Comparison of ENCODE assay signal across 12 cellular contexts in the genomic region with DNA sequence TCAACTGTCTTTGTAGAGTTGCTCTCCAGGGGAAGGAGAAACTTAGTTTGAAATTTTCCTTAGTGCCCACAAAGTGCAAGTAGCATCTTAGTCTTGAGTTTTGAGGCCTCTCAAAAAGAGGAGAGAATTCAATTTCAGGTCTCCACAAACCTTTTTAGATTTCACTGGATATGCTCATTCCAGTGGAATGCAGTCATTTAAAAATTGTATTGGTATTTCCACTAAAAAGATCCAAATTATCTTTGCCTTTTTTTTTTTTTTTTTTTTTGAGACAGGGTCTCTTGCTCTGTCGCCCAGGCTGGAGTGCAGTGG. TPM values are rescaled to one million over a fixed set of nuclear protein-coding genes. Genes with fewer than 3 reads are reported as not detected.
DNase-seq lines count a peak whose midpoint lies in the region; ATAC-seq and TF ChIP-seq lines count a peak whose summit lies in the region.
"Had no signal": no experiment of that assay in that cellular context is flagged by ENCODE, and none has a peak within 500 bp of the region (broad histone marks: within the 10 kb centered on the region; RNA-seq: fewer than 3 reads in every experiment).

No MANE protein-coding gene starts in this region.

- intact Hi-C loops in CD8-positive, alpha-beta T cell (cut with DNase I, micrococcal nuclease) = no loop called here
- intact Hi-C loops in upper lobe of right lung (cut with DNase I) = no loop called here

- H3K9me3 ChIP-seq in CD8-positive, alpha-beta T cell (ENCODE audit: low read length) = no peaks in the 10 kb centered on the region
- H3K9me3 ChIP-seq in T-helper 17 cell (ENCODE audit: control insufficient read depth, low read length, poor library complexity, severe bottlenecking) (no peaks in the 10 kb centered on the region), upper lobe of right lung (no peaks in the 10 kb centered on the region)

- peaks cover 29% of the 10 kb centered on the region for H3K36me3 Mint-ChIP-seq in activated naive CD8-positive, alpha-beta T cell treated with anti-CD3 and anti-CD28 coated beads, Interleukin-2, amount 10 ng/mL, durations not matched to agents 7 days and 5 days
- peaks cover 16% of the 10 kb centered on the region for H3K36me3 Mint-ChIP-seq in activated naive CD8-positive, alpha-beta T cell treated with anti-CD3 and anti-CD28 coated beads, Interleukin-2, amount 50 U/mL, for 24 hours (ENCODE audit: low read depth)
- H3K36me3 Mint-ChIP-seq in CD8-positive, alpha-beta T cell = peaks cover 46% of the 10 kb centered on the region
- H3K36me3 Mint-ChIP-seq in T-helper 17 cell (ENCODE audit: low read depth) = peaks cover 2% of the 10 kb centered on the region
- no peaks in the 10 kb centered on the region for H3K36me3 Mint-ChIP-seq in neural crest cell (ENCODE audit: low read depth)

- H3K4me1 ChIP-seq in CD8-positive, alpha-beta T cell (ENCODE audit: insufficient read depth, low read length) = peaks cover 76% of the 10 kb centered on the region
- H3K4me1 ChIP-seq in upper lobe of right lung = peaks cover 28% of the 10 kb centered on the region

- H3K27me3 ChIP-seq in CD8-positive, alpha-beta T cell (ENCODE audit: insufficient read depth, low read length) = no peaks in the 10 kb centered on the region
- no peaks in the 10 kb centered on the region for H3K27me3 ChIP-seq in upper lobe of right lung

- DNase-seq in activated naive CD8-positive, alpha-beta T cell treated with anti-CD3 and anti-CD28 coated beads, Interleukin-2, amount 10 ng/mL, durations not matched to agents 7 days and 5 days = no peak
- no peak for DNase-seq in activated naive CD8-positive, alpha-beta T cell treated with anti-CD3 and anti-CD28 coated beads, Interleukin-2, amount 50 U/mL, for 24 hours
- DNase-seq in CD8-positive, alpha-beta T cell = no peak
- DNase-seq in T-helper 17 cell (no peak), neural crest cell (ENCODE audit: low read depth, low spot score) (no peak), upper lobe of right lung (no peak), CD1c-positive myeloid dendritic cell (ENCODE audit: extremely low spot score) (no peak)
- DNase-seq: NCI-H187, NCI-H2107, RPMI8226 had no signal

- no peak for TF ChIP-seq CTCF in CD8-positive, alpha-beta T cell (IDR thresholded peaks at IDR 0.05)
- peak; percentile 11 for TF ChIP-seq CTCF in neural crest cell (conservative IDR thresholded peaks at IDR 0.05)
- TF ChIP-seq CTCF in upper lobe of right lung (IDR thresholded peaks at IDR 0.05) = no peak

- no peak overlapping the region for H3K4me3 Mint-ChIP-seq in activated naive CD8-positive, alpha-beta T cell treated with anti-CD3 and anti-CD28 coated beads, Interleukin-2, amount 10 ng/mL, durations not matched to agents 7 days and 5 days
- H3K4me3 Mint-ChIP-seq in activated naive CD8-positive, alpha-beta T cell treated with anti-CD3 and anti-CD28 coated beads, Interleukin-2, amount 50 U/mL, for 24 hours = no peak overlapping the region
- H3K4me3 Mint-ChIP-seq in CD8-positive, alpha-beta T cell = no peak overlapping the region
- no peak overlapping the region for H3K4me3 Mint-ChIP-seq in T-helper 17 cell
- H3K4me3 Mint-ChIP-seq in neural crest cell = no peak overlapping the region

- H3K27ac ChIP-seq in CD8-positive, alpha-beta T cell (ENCODE audit: low read depth, low read length) = no peak overlapping the region
- H3K27ac ChIP-seq in upper lobe of right lung = no peak overlapping the region

- no peaks in the 10 kb centered on the region for H3K36me3 ChIP-seq in CD8-positive, alpha-beta T cell (ENCODE audit: insufficient read depth, low read length)
- H3K36me3 ChIP-seq in upper lobe of right lung = no peaks in the 10 kb centered on the region

- peaks cover 58% of the 10 kb centered on the region for H3K4me1 Mint-ChIP-seq in activated naive CD8-positive, alpha-beta T cell treated with anti-CD3 and anti-CD28 coated beads, Interleukin-2, amount 10 ng/mL, durations not matched to agents 7 days and 5 days
- H3K4me1 Mint-ChIP-seq in activated naive CD8-positive, alpha-beta T cell treated with anti-CD3 and anti-CD28 coated beads, Interleukin-2, amount 50 U/mL, for 24 hours = peaks cover 65% of the 10 kb centered on the region
- H3K4me1 Mint-ChIP-seq in CD8-positive, alpha-beta T cell (ENCODE audit: low read depth) = peaks cover 75% of the 10 kb centered on the region
- H3K4me1 Mint-ChIP-seq in T-helper 17 cell = peaks cover 41% of the 10 kb centered on the region
- H3K4me1 Mint-ChIP-seq in neural crest cell = peaks cover 9% of the 10 kb centered on the region

- no peak overlapping the region for H3K4me3 ChIP-seq in CD8-positive, alpha-beta T cell (ENCODE audit: low read depth, low read length)
- H3K4me3 ChIP-seq in upper lobe of right lung = no peak overlapping the region

- no peaks in the 10 kb centered on the region for H3K9me3 Mint-ChIP-seq in activated naive CD8-positive, alpha-beta T cell treated with anti-CD3 and anti-CD28 coated beads, Interleukin-2, amount 10 ng/mL, durations not matched to agents 7 days and 5 days
- H3K9me3 Mint-ChIP-seq in activated naive CD8-positive, alpha-beta T cell treated with anti-CD3 and anti-CD28 coated beads, Interleukin-2, amount 50 U/mL, for 24 hours = no peaks in the 10 kb centered on the region
- no peaks in the 10 kb centered on the region for H3K9me3 Mint-ChIP-seq in CD8-positive, alpha-beta T cell
- no peaks in the 10 kb centered on the region for H3K9me3 Mint-ChIP-seq in neural crest cell

- CTCF ChIA-PET in CD8-positive, alpha-beta T cell (lab: Charles Lee) = interaction anchor here (1.4 to 7.3 kb wide), 2 partner anchors 24 to 31 kb away, joined by 3 to 63 read pairs; no protein-coding TSS in a partner anchor

- no peaks in the 10 kb centered on the region for H3K27me3 Mint-ChIP-seq in activated naive CD8-positive, alpha-beta T cell treated with anti-CD3 and anti-CD28 coated beads, Interleukin-2, amount 10 ng/mL, durations not matched to agents 7 days and 5 days
- H3K27me3 Mint-ChIP-seq in activated naive CD8-positive, alpha-beta T cell treated with anti-CD3 and anti-CD28 coated beads, Interleukin-2, amount 50 U/mL, for 24 hours = no peaks in the 10 kb centered on the region
- H3K27me3 Mint-ChIP-seq in CD8-positive, alpha-beta T cell (ENCODE audit: low read depth) = no peaks in the 10 kb centered on the region
- no peaks in the 10 kb centered on the region for H3K27me3 Mint-ChIP-seq in T-helper 17 cell
- no peaks in the 10 kb centered on the region for H3K27me3 Mint-ChIP-seq in neural crest cell (ENCODE audit: low read depth)

- no peak for ATAC-seq in activated naive CD8-positive, alpha-beta T cell treated with anti-CD3 and anti-CD28 coated beads, Interleukin-2, amount 10 ng/mL, durations not matched to agents 7 days and 5 days (ENCODE audit: low read depth)
- no peak for ATAC-seq in activated naive CD8-positive, alpha-beta T cell treated with anti-CD3 and anti-CD28 coated beads, Interleukin-2, amount 50 U/mL, for 24 hours
- no peak for ATAC-seq in CD8-positive, alpha-beta T cell
- ATAC-seq in T-helper 17 cell (no peak), upper lobe of right lung (no peak), GM21447 (IDR thresholded peaks at IDR 0.05; ENCODE audit: unreplicated experiment) (no peak)

- POLR2A ChIA-PET in activated naive CD8-positive, alpha-beta T cell treated with anti-CD3 and anti-CD28 coated beads, Interleukin-2, amount 10 ng/mL, durations not matched to agents 7 days and 5 days (lab: Charles Lee) = interaction anchor here (0.7 kb wide), 2 partner anchors 51 to 78 kb away, joined by 3 read pairs; no protein-coding TSS in a partner anchor
- POLR2A ChIA-PET in CD8-positive, alpha-beta T cell (lab: Charles Lee) = no interaction called here

- peak overlapping the region; percentile 94 for H3K27ac Mint-ChIP-seq in activated naive CD8-positive, alpha-beta T cell treated with anti-CD3 and anti-CD28 coated beads, Interleukin-2, amount 10 ng/mL, durations not matched to agents 7 days and 5 days
- no peak overlapping the region for H3K27ac Mint-ChIP-seq in activated naive CD8-positive, alpha-beta T cell treated with anti-CD3 and anti-CD28 coated beads, Interleukin-2, amount 50 U/mL, for 24 hours
- peak overlapping the region; percentile 98 for H3K27ac Mint-ChIP-seq in CD8-positive, alpha-beta T cell
- H3K27ac Mint-ChIP-seq in T-helper 17 cell = peak overlapping the region; percentile 47
- no peak overlapping the region for H3K27ac Mint-ChIP-seq in neural crest cell (ENCODE audit: unreplicated experiment)

RNA-seq across cellular contexts. Expression of a gene that starts 6.9 kb away (rescaled TPM):
- 1 to 10 TPM; 5.4 to 5.8 TPM for total RNA-seq in activated naive CD8-positive, alpha-beta T cell treated with anti-CD3 and anti-CD28 coated beads, Interleukin-2, amount 10 ng/mL, durations not matched to agents 7 days and 5 days
- total RNA-seq in CD8-positive, alpha-beta T cell = 1 to 10 TPM; 2.2 to 2.7 TPM
- 1 to 10 TPM; 1.3 to 2.1 TPM for total RNA-seq in T-helper 17 cell
- 4.3 and 4.5 TPM in 2 replicates for total RNA-seq in neural crest cell
- total RNA-seq in upper lobe of right lung = 2.9 TPM
- total RNA-seq: H4 had no signal

RNA-seq across cellular contexts. Expression of a gene that starts 44.4 kb away (rescaled TPM):
- total RNA-seq in activated naive CD8-positive, alpha-beta T cell treated with anti-CD3 and anti-CD28 coated beads, Interleukin-2, amount 10 ng/mL, durations not matched to agents 7 days and 5 days = 100 to 1,000 TPM; 163 to 164 TPM
- 100 to 1,000 TPM in 1 of 2 experiments, 10 to 100 TPM in 1; 97.3 to 101 TPM for total RNA-seq in CD8-positive, alpha-beta T cell
- total RNA-seq in T-helper 17 cell (10 to 100 TPM; 80.7 to 85.3 TPM), neural crest cell (195 and 205 TPM in 2 replicates), upper lobe of right lung (121 TPM)

Comparison
In these comparisons a context has a peak if more than half of its experiments do, and no peak if none do; other contexts are left out.
1. H3K27ac Mint-ChIP-seq: peak in activated naive CD8-positive, alpha-beta T cell treated with anti-CD3 and anti-CD28 coated beads, Interleukin-2, amount 10 ng/mL, durations not matched to agents 7 days and 5 days (single experiment), CD8-positive, alpha-beta T cell (single experiment) and T-helper 17 cell (single experiment); none in activated naive CD8-positive, alpha-beta T cell treated with anti-CD3 and anti-CD28 coated beads, Interleukin-2, amount 50 U/mL, for 24 hours (single experiment) and neural crest cell (single experiment).